Comparison of ENCODE assay signal across 14 cellular contexts in the genomic region with DNA sequence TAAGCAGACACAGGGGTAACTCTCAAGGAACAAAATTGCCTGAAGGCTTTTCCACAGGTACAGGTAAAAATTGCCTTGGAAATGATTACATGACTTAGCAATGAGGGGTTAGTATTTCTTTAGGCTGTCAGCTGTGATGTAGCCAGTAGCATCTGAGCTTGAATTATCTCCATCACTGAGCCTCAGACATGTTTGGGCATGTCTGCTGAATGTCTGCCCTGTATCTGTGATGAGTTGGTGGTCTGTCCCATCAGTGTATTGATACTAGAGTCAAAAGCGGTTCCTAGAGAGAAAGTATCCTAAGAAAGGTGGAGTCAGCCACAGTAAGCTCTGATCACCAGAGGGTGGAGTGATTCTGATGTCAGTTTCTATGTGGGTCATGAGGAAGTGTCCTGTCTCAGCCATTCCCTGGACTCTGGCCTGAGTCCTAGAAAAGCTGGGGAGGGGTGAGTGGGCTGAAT. TPM values are rescaled to one million over a fixed set of nuclear protein-coding genes. Genes with fewer than 3 reads are reported as not detected.
DNase-seq lines count a peak whose midpoint lies in the region; ATAC-seq and TF ChIP-seq lines count a peak whose summit lies in the region.
"Had no signal": no experiment of that assay in that cellular context is flagged by ENCODE, and none has a peak within 500 bp of the region (broad histone marks: within the 10 kb centered on the region; RNA-seq: fewer than 3 reads in every experiment).

No MANE protein-coding gene starts in this region.

- H3K4me2 ChIP-seq in GM23338 (no peak overlapping the region), neural progenitor cell (no peak overlapping the region)

- H3K27me3 Mint-ChIP-seq in GM23338 (ENCODE audit: insufficient read depth, low read depth, poor library complexity) (peaks cover 3% of the 10 kb centered on the region), neural progenitor cell (ENCODE audit: insufficient read depth, low read depth) (peaks cover 4% of the 10 kb centered on the region), T-helper 17 cell (peaks cover 6% of the 10 kb centered on the region)
- no peaks in the 10 kb centered on the region for H3K27me3 Mint-ChIP-seq in activated T-cell treated with anti-CD3 and anti-CD28 coated beads, Interleukin-2, amount 50 U/mL, for 72 hours (ENCODE audit: low read depth)
- H3K27me3 Mint-ChIP-seq: activated CD4-positive, alpha-beta T cell treated with anti-CD3 and anti-CD28 coated beads, Interleukin-2, amount 10 ng/mL, durations not matched to agents 24 days and 14 days; CD4-positive, alpha-beta memory T cell had no signal

- H3K9ac ChIP-seq in neural progenitor cell, result no peak overlapping the region

- H3F3A ChIP-seq in GM23338 (replicated peaks; ENCODE audit: low read depth) (no peaks in the 10 kb centered on the region), neural progenitor cell (ENCODE audit: low read depth) (no peaks in the 10 kb centered on the region)

- no peaks in the 10 kb centered on the region; the same call in 1 of the 2 replicates for H3K36me3 ChIP-seq in GM23338 (ENCODE audit: insufficient read depth)
- no peaks in the 10 kb centered on the region for H3K36me3 ChIP-seq in neural progenitor cell

- H3K27me3 ChIP-seq in GM23338 (ENCODE audit: insufficient read depth) (no peaks in the 10 kb centered on the region), neural progenitor cell (no peaks in the 10 kb centered on the region)

- H3K27ac Mint-ChIP-seq in GM23338 (no peak overlapping the region), neural progenitor cell (no peak overlapping the region), T-helper 17 cell (no peak overlapping the region)
- no peak overlapping the region for H3K27ac Mint-ChIP-seq in activated T-cell treated with anti-CD3 and anti-CD28 coated beads, Interleukin-2, amount 50 U/mL, for 72 hours
- H3K27ac Mint-ChIP-seq: activated CD4-positive, alpha-beta T cell treated with anti-CD3 and anti-CD28 coated beads, Interleukin-2, amount 10 ng/mL, durations not matched to agents 24 days and 14 days; CD4-positive, alpha-beta memory T cell had no signal

- H3K9me3 Mint-ChIP-seq in GM23338 (no peaks in the 10 kb centered on the region), neural progenitor cell (peaks cover 2% of the 10 kb centered on the region)
- H3K9me3 Mint-ChIP-seq in activated T-cell treated with anti-CD3 and anti-CD28 coated beads, Interleukin-2, amount 50 U/mL, for 72 hours, result no peaks in the 10 kb centered on the region

- 0 out of 2 replicates have a peak, but pooled peaks cover 8% of the 10 kb centered on the region for H3K4me1 ChIP-seq in GM23338 (ENCODE audit: insufficient read depth)
- peaks cover 15% of the 10 kb centered on the region for H3K4me1 ChIP-seq in neural progenitor cell

- peaks cover 9% of the 10 kb centered on the region; the same call in 1 of the 2 replicates for H3K9me2 ChIP-seq in GM23338 (ENCODE audit: insufficient read depth)

- H3K79me2 ChIP-seq in GM23338 (replicated peaks; ENCODE audit: insufficient read depth) (no peaks in the 10 kb centered on the region), neural progenitor cell (ENCODE audit: low read depth) (no peaks in the 10 kb centered on the region)

- H3K27ac ChIP-seq in GM23338 (ENCODE audit: low read depth), result no peak overlapping the region
- no peak overlapping the region for H3K27ac ChIP-seq in neural progenitor cell

- no peak for ATAC-seq in GM23338
- peak; percentile 84 for ATAC-seq in SK-N-SH treated with all-trans-retinoic acid at 6 μM for 48 hours
- ATAC-seq in activated T-cell treated with anti-CD3 and anti-CD28 coated beads, Interleukin-2, amount 50 U/mL, for 72 hours (replicated peaks in 1 of 2), result no peak
- no peak for ATAC-seq in T-helper 17 cell

- H3K4me3 Mint-ChIP-seq in GM23338 (no peak overlapping the region), neural progenitor cell (no peak overlapping the region), T-helper 17 cell (no peak overlapping the region)
- H3K4me3 Mint-ChIP-seq in activated T-cell treated with anti-CD3 and anti-CD28 coated beads, Interleukin-2, amount 50 U/mL, for 72 hours, result no peak overlapping the region
- H3K4me3 Mint-ChIP-seq: activated CD4-positive, alpha-beta T cell treated with anti-CD3 and anti-CD28 coated beads, Interleukin-2, amount 10 ng/mL, durations not matched to agents 24 days and 14 days; CD4-positive, alpha-beta memory T cell had no signal

- DNase-seq in GM23338 (ENCODE audit: low spot score) (no peak), fibroblast of mammary gland (ENCODE audit: low read depth) (peak; percentile 67), neural progenitor cell (ENCODE audit: low spot score) (no peak), NOMO-1 treated with DMSO at 0.1 percent for 48 hours (lab: John Stamatoyannopoulos, UW; ENCODE audit: unreplicated experiment) (no peak), T-helper 17 cell (no peak)
- no peak for DNase-seq in activated T-cell treated with anti-CD3 and anti-CD28 coated beads, Interleukin-2, amount 50 U/mL, for 72 hours
- DNase-seq in activated naive CD4-positive, alpha-beta T cell (lab: John Stamatoyannopoulos, UW), result no peak
- DNase-seq: activated CD4-positive, alpha-beta T cell treated with anti-CD3 and anti-CD28 coated beads, Interleukin-2, amount 10 ng/mL, durations not matched to agents 24 days and 14 days; activated effector memory CD4-positive, alpha-beta T cell treated with anti-CD3 and anti-CD28 coated beads, Interleukin-2, amount 50 U/mL, for 16 hours; CD4-positive, alpha-beta memory T cell; NCI-H187; SW 1271 had no signal

- TF ChIP-seq CTCF in GM23338 (conservative IDR thresholded peaks at IDR 0.05; ENCODE audit: low read depth in 2 of 2) (no peak; a peak in 1 of 4 replicates), fibroblast of mammary gland (conservative IDR thresholded peaks at IDR 0.05; ENCODE audit: control insufficient read depth, insufficient read depth, low read depth, low read length) (peak; percentile 18), neural progenitor cell (IDR thresholded peaks at IDR 0.05) (no peak)

- H3K9me3 ChIP-seq in neural progenitor cell (ENCODE audit: low read depth), result no peaks in the 10 kb centered on the region
- no peaks in the 10 kb centered on the region for H3K9me3 ChIP-seq in T-helper 17 cell (ENCODE audit: control insufficient read depth, low read length, poor library complexity, severe bottlenecking)

- H4K20me1 ChIP-seq in GM23338 (replicated peaks; ENCODE audit: insufficient read depth) (no peaks in the 10 kb centered on the region), neural progenitor cell (ENCODE audit: low read depth) (no peaks in the 10 kb centered on the region)

- H3K4me1 Mint-ChIP-seq in GM23338 (peaks cover 12% of the 10 kb centered on the region), neural progenitor cell (peaks cover 14% of the 10 kb centered on the region), T-helper 17 cell (peaks cover 2% of the 10 kb centered on the region)
- H3K4me1 Mint-ChIP-seq in activated T-cell treated with anti-CD3 and anti-CD28 coated beads, Interleukin-2, amount 50 U/mL, for 72 hours (ENCODE audit: low read depth), result no peaks in the 10 kb centered on the region
- H3K4me1 Mint-ChIP-seq: CD4-positive, alpha-beta memory T cell had no signal

- H3K36me3 Mint-ChIP-seq in GM23338 (ENCODE audit: low read depth) (no peaks in the 10 kb centered on the region), neural progenitor cell (no peaks in the 10 kb centered on the region), T-helper 17 cell (ENCODE audit: low read depth) (no peaks in the 10 kb centered on the region)
- H3K36me3 Mint-ChIP-seq in activated T-cell treated with anti-CD3 and anti-CD28 coated beads, Interleukin-2, amount 50 U/mL, for 72 hours (ENCODE audit: insufficient read depth in 2 of 2), result no peaks in the 10 kb centered on the region
- H3K36me3 Mint-ChIP-seq: CD4-positive, alpha-beta memory T cell had no signal

- no peak overlapping the region for H3K4me3 ChIP-seq in GM23338
- no peak overlapping the region for H3K4me3 ChIP-seq in fibroblast of mammary gland (ENCODE audit: control insufficient read depth, low read depth, low read length)
- H3K4me3 ChIP-seq in neural progenitor cell, result no peak overlapping the region
- H3K4me3 ChIP-seq: lung had no signal

- H2AFZ ChIP-seq in GM23338, result peak overlapping the region; percentile 95
- H2AFZ ChIP-seq in neural progenitor cell (replicated peaks), result peak overlapping the region; percentile 65

TF ChIP-seq in GM23338, 12 proteins besides CTCF, POLR2A, EP300 and RAD21 (continues in another document):
- TF ChIP-seq NANOG (IDR thresholded peaks at IDR 0.05; ENCODE audit: borderline replicate concordance) (no peak), EZH2 (IDR thresholded peaks at IDR 0.05; ENCODE audit: low read depth, unreplicated experiment) (no peak), STAT1 (IDR thresholded peaks at IDR 0.05; ENCODE audit: unreplicated experiment) (no peak), CREB1 (CRISPR knock-in tag; IDR thresholded peaks at IDR 0.05; ENCODE audit: low read depth) (no peak), EZH2phosphoT487 (IDR thresholded peaks at IDR 0.05; ENCODE audit: unreplicated experiment) (no peak), POLR2AphosphoS5 (IDR thresholded peaks at IDR 0.05; ENCODE audit: low read depth) (no peak), JUNB (IDR thresholded peaks at IDR 0.05; ENCODE audit: unreplicated experiment) (no peak)

TF ChIP-seq in SK-N-SH treated with all-trans-retinoic acid at 6 μM for 48 hours, 23 proteins besides CTCF, POLR2A, EP300 and RAD21:
- 0 out of 2 replicates have a peak, but pooled peaks have one; percentile 25 for TF ChIP-seq ISL1 (CRISPR knock-in tag; IDR thresholded peaks at IDR 0.05)
- TF ChIP-seq TOX (CRISPR knock-in tag; IDR thresholded peaks at IDR 0.05; ENCODE audit: borderline replicate concordance), result no peak
- TF ChIP-seq CSDC2 (CRISPR knock-in tag; IDR thresholded peaks at IDR 0.05), result 0 out of 2 replicates have a peak, but pooled peaks have one; percentile 63
- TF ChIP-seq RARB (CRISPR knock-in tag; IDR thresholded peaks at IDR 0.05), result 0 out of 2 replicates have a peak, but pooled peaks have one; percentile 11
- TF ChIP-seq SNAI2 (CRISPR knock-in tag; IDR thresholded peaks at IDR 0.05), result 0 out of 2 replicates have a peak, but pooled peaks have one; percentile 57

RNA-seq across cellular contexts. Expression of gene AKAP6, which starts 16.2 kb away (rescaled TPM):
- total RNA-seq in GM23338 (2014; rRNA removed; shearing (Covaris generic)), result 0.38 and 0.43 TPM in 2 replicates
- polyA plus RNA-seq in GM23338 (2016; fragmentation: Nextera tagmentation; extraction: Ambion mirVana), result 0.16 and 0.42 TPM in 2 replicates
- total RNA-seq in neural progenitor cell (ENCODE audit: low replicate concordance) (3.7 and 7.3 TPM in 2 replicates), T-helper 17 cell (1 to 10 TPM; 1.9 to 2.9 TPM)
- total RNA-seq in activated T-cell treated with anti-CD3 and anti-CD28 coated beads, Interleukin-2, amount 50 U/mL, for 72 hours, result 1 to 10 TPM; 3.6 to 3.9 TPM
